Comparison of ENCODE assay signal across 8 cellular contexts in genomic region chr14:63544641-63545234, GRCh38. TPM values are rescaled to one million over a fixed set of nuclear protein-coding genes. Genes with fewer than 3 reads are reported as not detected.
DNase-seq lines count a peak whose midpoint lies in the region; ATAC-seq and TF ChIP-seq lines count a peak whose summit lies in the region.

No MANE protein-coding gene starts in this region.

- peak; percentile 36 for DNase-seq in NCI-H82 (lab: John Stamatoyannopoulos, UW)
- DNase-seq in NCI-H82 treated with DMSO at 0.1 percent for 48 hours (lab: John Stamatoyannopoulos, UW; ENCODE audit: unreplicated experiment) = no peak
- DNase-seq in NCI-H2227 (lab: John Stamatoyannopoulos, UW; ENCODE audit: unreplicated experiment) = peak; percentile 15
- no peak for DNase-seq in chondrocyte (ENCODE audit: low spot score)
- no peak for DNase-seq in neural crest cell (ENCODE audit: low read depth, low spot score)
- DNase-seq in stimulated activated CD4-positive, alpha-beta T cell treated with anti-CD3 and anti-CD28 coated beads, Interleukin-4, amount 100 ng/mL, for 4 hours = no peak
- DNase-seq in NCI-H2171 (lab: John Stamatoyannopoulos, UW) = no peak

- no peaks in the 10 kb centered on the region for H3K27me3 Mint-ChIP-seq in chondrocyte (ENCODE audit: low read depth)
- no peaks in the 10 kb centered on the region for H3K27me3 Mint-ChIP-seq in neural crest cell (ENCODE audit: low read depth)

- H3K27ac Mint-ChIP-seq in chondrocyte (ENCODE audit: unreplicated experiment) = no peak overlapping the region
- H3K27ac Mint-ChIP-seq in neural crest cell (ENCODE audit: unreplicated experiment) = no peak overlapping the region

- H3K4me1 Mint-ChIP-seq in chondrocyte (ENCODE audit: low read depth) (peaks cover 26% of the 10 kb centered on the region), neural crest cell (peaks cover 30% of the 10 kb centered on the region)

- H3K9me3 Mint-ChIP-seq in chondrocyte (ENCODE audit: low read depth) = no peaks in the 10 kb centered on the region
- no peaks in the 10 kb centered on the region for H3K9me3 Mint-ChIP-seq in neural crest cell

- ATAC-seq in HG03432 (IDR thresholded peaks at IDR 0.05; ENCODE audit: unreplicated experiment) = no peak

- H3K36me3 Mint-ChIP-seq in chondrocyte (ENCODE audit: low read depth) (peaks cover 2% of the 10 kb centered on the region), neural crest cell (ENCODE audit: low read depth) (peaks cover 5% of the 10 kb centered on the region)

- TF ChIP-seq CTCF in chondrocyte (IDR thresholded peaks at IDR 0.05) (peak; percentile 75), neural crest cell (conservative IDR thresholded peaks at IDR 0.05) (peak; percentile 33)

- H3K4me3 Mint-ChIP-seq in chondrocyte (ENCODE audit: unreplicated experiment) (peak overlapping the region; percentile 24), neural crest cell (peak overlapping the region; percentile 99)

RNA-seq across cellular contexts. Expression of gene PPP2R5E, which starts 1.6 kb away (rescaled TPM):
- 39.9 to 43.3 TPM (median 43.2 TPM) in 3 replicates for total RNA-seq in chondrocyte
- 67.3 and 70.3 TPM in 2 replicates for total RNA-seq in neural crest cell

Comparison
In these comparisons a context has a peak if more than half of its experiments do, and no peak if none do; other contexts are left out.
1. DNase-seq: peak in NCI-H82 (single experiment) and NCI-H2227 (single experiment); none in NCI-H82 treated with DMSO at 0.1 percent for 48 hours (single experiment), chondrocyte (single experiment), neural crest cell (single experiment), stimulated activated CD4-positive, alpha-beta T cell treated with anti-CD3 and anti-CD28 coated beads, Interleukin-4, amount 100 ng/mL, for 4 hours (0 of 2) and NCI-H2171 (single experiment).